ENCODE assay signal across 19 cellular contexts in genomic region chr10:92758594-92758993, GRCh38.
DNase-seq lines count a peak whose midpoint lies in the region; ATAC-seq and TF ChIP-seq lines count a peak whose summit lies in the region.
"Had no signal": no experiment of that assay in that cellular context is flagged by ENCODE, and none has a peak within 500 bp of the region (broad histone marks: within the 10 kb centered on the region; RNA-seq: fewer than 3 reads in every experiment).

No MANE protein-coding gene starts in this region.

- H3K79me2 ChIP-seq in MM.1S (ENCODE audit: low read length): no peaks in the 10 kb centered on the region

- no peaks in the 10 kb centered on the region for H3K36me3 ChIP-seq in CD8-positive, alpha-beta memory T cell (ENCODE audit: insufficient read depth, low read length)
- H3K36me3 ChIP-seq in MM.1S (replicated peaks; ENCODE audit: insufficient read depth, low read length): no peaks in the 10 kb centered on the region
- H3K36me3 ChIP-seq in esophagus squamous epithelium: no peaks in the 10 kb centered on the region
- H3K36me3 ChIP-seq in stomach smooth muscle (ENCODE audit: control insufficient read depth in 2 of 2, insufficient read depth in 2 of 2, low read length in 2 of 2): no peaks in the 10 kb centered on the region
- H3K36me3 ChIP-seq: MG63 had no signal

- H3K27me3 Mint-ChIP-seq in CD8-positive, alpha-beta memory T cell: peaks cover 7 to 8% of the 10 kb centered on the region in 2 donors
- H3K27me3 Mint-ChIP-seq in stimulated activated naive CD8-positive, alpha-beta T cell treated with anti-CD3 and anti-CD28 coated beads, Interleukin-15, amount 100 ng/mL, for 72 hours: no peaks in the 10 kb centered on the region

- no peak overlapping the region for H3K4me3 ChIP-seq in CD8-positive, alpha-beta memory T cell (ENCODE audit: low read length)
- H3K4me3 ChIP-seq in MM.1S (ENCODE audit: low read length): no peak overlapping the region
- no peak overlapping the region for H3K4me3 ChIP-seq in esophagus squamous epithelium
- H3K4me3 ChIP-seq in stomach smooth muscle (ENCODE audit: low read length in 2 of 2): no peak overlapping the region
- no peak overlapping the region for H3K4me3 ChIP-seq in foreskin fibroblast (ENCODE audit: low read depth in 1 of 2, low read length in 2 of 2)
- H3K4me3 ChIP-seq: GM23248, MG63 had no signal

- H3K9me3 Mint-ChIP-seq in CD8-positive, alpha-beta memory T cell: no peaks in the 10 kb centered on the region
- no peaks in the 10 kb centered on the region for H3K9me3 Mint-ChIP-seq in stimulated activated naive CD8-positive, alpha-beta T cell treated with anti-CD3 and anti-CD28 coated beads, Interleukin-15, amount 100 ng/mL, for 72 hours
- H3K9me3 Mint-ChIP-seq: CD4-positive, alpha-beta T cell had no signal

- H3F3A ChIP-seq in MM.1S (ENCODE audit: insufficient read depth, low read length): peaks cover 37% of the 10 kb centered on the region

- no peak overlapping the region for H3K4me3 Mint-ChIP-seq in CD8-positive, alpha-beta memory T cell
- H3K4me3 Mint-ChIP-seq in stimulated activated naive CD8-positive, alpha-beta T cell treated with anti-CD3 and anti-CD28 coated beads, Interleukin-15, amount 100 ng/mL, for 72 hours: no peak overlapping the region
- H3K4me3 Mint-ChIP-seq: CD4-positive, alpha-beta T cell had no signal

- no peaks in the 10 kb centered on the region for H3K9me2 ChIP-seq in MM.1S (replicated peaks; ENCODE audit: insufficient read depth, low read length)

- H3K4me1 ChIP-seq in CD8-positive, alpha-beta memory T cell (ENCODE audit: insufficient read depth, low read length): no peaks in the 10 kb centered on the region
- H3K4me1 ChIP-seq in MM.1S (ENCODE audit: low read length) (peaks cover 52% of the 10 kb centered on the region), esophagus squamous epithelium (peaks cover 12 to 38% (median 24%) of the 10 kb centered on the region in 3 donors), stomach smooth muscle (ENCODE audit: control insufficient read depth, insufficient read depth, low read length) (peaks cover 26% of the 10 kb centered on the region)

- WGBS in esophagus squamous epithelium, 2 donors: 72 to 92% methylated on average over 1 of the region's 1 CpG

- no peaks in the 10 kb centered on the region for H4K20me1 ChIP-seq in MM.1S (ENCODE audit: insufficient read depth, low read length)

- H3K27ac Mint-ChIP-seq in CD8-positive, alpha-beta memory T cell: no peak overlapping the region
- no peak overlapping the region for H3K27ac Mint-ChIP-seq in stimulated activated naive CD8-positive, alpha-beta T cell treated with anti-CD3 and anti-CD28 coated beads, Interleukin-15, amount 100 ng/mL, for 72 hours
- H3K27ac Mint-ChIP-seq: CD4-positive, alpha-beta T cell had no signal

- peaks cover 0 to under 1% (median 0%) of the 10 kb centered on the region in 3 donors for H3K36me3 Mint-ChIP-seq in CD8-positive, alpha-beta memory T cell

- no peaks in the 10 kb centered on the region for H3K27me3 ChIP-seq in CD8-positive, alpha-beta memory T cell (ENCODE audit: insufficient read depth, low read length, poor library complexity, severe bottlenecking)
- H3K27me3 ChIP-seq in MM.1S (replicated peaks; ENCODE audit: insufficient read depth, low read length) (no peaks in the 10 kb centered on the region), esophagus squamous epithelium (no peaks in the 10 kb centered on the region), stomach smooth muscle (ENCODE audit: control insufficient read depth in 1 of 2, insufficient read depth in 2 of 2, low read length in 2 of 2) (no peaks in the 10 kb centered on the region)
- H3K27me3 ChIP-seq: MG63 had no signal

- peak overlapping the region; percentile 76; the same call in 1 of the 2 replicates for H3K4me2 ChIP-seq in MM.1S (ENCODE audit: low read depth, low read length)

- no peak overlapping the region for H2AFZ ChIP-seq in MM.1S (ENCODE audit: low read length)
- H2AFZ ChIP-seq: GM23248 had no signal

- TF ChIP-seq POLR2A in esophagus squamous epithelium (IDR thresholded peaks at IDR 0.05): no peak

- POLR2A ChIA-PET in CD8-positive, alpha-beta memory T cell (lab: Charles Lee): no interaction called here

- H3K27ac ChIP-seq in CD8-positive, alpha-beta memory T cell (ENCODE audit: low read depth, low read length): peak overlapping the region; percentile 81
- H3K27ac ChIP-seq in MM.1S (ENCODE audit: low read length) (no peak overlapping the region), esophagus squamous epithelium (peak overlapping the region in 3 of 4 donors; percentile 71 to 87 (median 79)), stomach smooth muscle (ENCODE audit: low read length) (peak overlapping the region; percentile 96)
- H3K27ac ChIP-seq: GM23248 had no signal

- peaks cover 0 to 8% (median 7%) of the 10 kb centered on the region in 3 donors for H3K4me1 Mint-ChIP-seq in CD8-positive, alpha-beta memory T cell
- peaks cover 15% of the 10 kb centered on the region for H3K4me1 Mint-ChIP-seq in stimulated activated naive CD8-positive, alpha-beta T cell treated with anti-CD3 and anti-CD28 coated beads, Interleukin-15, amount 100 ng/mL, for 72 hours

- TF ChIP-seq CTCF in MM.1S (IDR thresholded peaks at IDR 0.05; ENCODE audit: low read length): no peak
- TF ChIP-seq CTCF in esophagus squamous epithelium (IDR thresholded peaks at IDR 0.05): no peak
- no peak for TF ChIP-seq CTCF in foreskin fibroblast (IDR thresholded peaks at IDR 0.05; ENCODE audit: low read depth, low read length)

- no peak for ATAC-seq in stimulated activated naive CD8-positive, alpha-beta T cell treated with anti-CD3 and anti-CD28 coated beads, Interleukin-15, amount 100 ng/mL, for 72 hours

- CTCF ChIA-PET in CD8-positive, alpha-beta memory T cell (lab: Charles Lee): interaction anchor here (0.7 kb wide), 1 partner anchor 11 kb away, joined by 3 read pairs; no protein-coding TSS in a partner anchor

- H3K9me3 ChIP-seq in CD8-positive, alpha-beta memory T cell (ENCODE audit: low read length): no peaks in the 10 kb centered on the region
- H3K9me3 ChIP-seq in MM.1S (replicated peaks; ENCODE audit: insufficient read depth, low read length): no peaks in the 10 kb centered on the region
- no peaks in the 10 kb centered on the region for H3K9me3 ChIP-seq in esophagus squamous epithelium
- H3K9me3 ChIP-seq in stomach smooth muscle (ENCODE audit: control insufficient read depth in 2 of 2, low read length in 2 of 2): no peaks in the 10 kb centered on the region
- H3K9me3 ChIP-seq: MG63 had no signal

- H3K9ac ChIP-seq in MM.1S (ENCODE audit: low read length) (peak overlapping the region; percentile 37; the same call in 1 of the 2 replicates), stomach smooth muscle (ENCODE audit: low read length in 2 of 2) (peak overlapping the region in 1 of 2 donors; percentile 39)
- H3K9ac ChIP-seq: GM23248 had no signal

- intact Hi-C loops in esophagus squamous epithelium (cut with DNase I): no loop called here

- DNase-seq in CD8-positive, alpha-beta memory T cell: no peak
- DNase-seq in MM.1S: no peak
- DNase-seq in esophagus squamous epithelium (lab: John Stamatoyannopoulos, UW): no peak
- no peak for DNase-seq in stimulated activated naive CD8-positive, alpha-beta T cell treated with anti-CD3 and anti-CD28 coated beads, Interleukin-15, amount 100 ng/mL, for 72 hours
- DNase-seq in foreskin fibroblast: no peak
- DNase-seq in SKM-1 treated with dmso at 0.1 percent for 144 hours (lab: John Stamatoyannopoulos, UW; ENCODE audit: unreplicated experiment): no peak
- DNase-seq: ACHN; AML-193; Calu3; CD4-positive, alpha-beta T cell; DMS79; GM23248; HCEC 1CT; MG63; NCI-H1092 treated with DMSO at 0.1 percent for 48 hours; NCI-H1694; NCI-H524 treated with DMSO at 0.1 percent for 48 hours; SIG-M5 had no signal
